Comparison of ENCODE assay signal across 1 cellular context in genomic region chr20:63009988-63010769, GRCh38.
TF ChIP-seq lines count a peak whose summit lies in the region.

No MANE protein-coding gene starts in this region.

TF ChIP-seq in GM12878, 131 proteins besides CTCF, POLR2A, EP300 and RAD21 (continued from another document):
- TF ChIP-seq ZNF687 (IDR thresholded peaks at IDR 0.05): peak; percentile 38; the same call in 1 of the 2 replicates
- peak; percentile 99 for TF ChIP-seq ATF7 (IDR thresholded peaks at IDR 0.05; ENCODE audit: low read depth)
- no peak for TF ChIP-seq E4F1 (IDR thresholded peaks at IDR 0.05; ENCODE audit: borderline replicate concordance, partially characterized antibody)
- TF ChIP-seq CBX3 (IDR thresholded peaks at IDR 0.05; ENCODE audit: borderline replicate concordance, low read depth): no peak
- peak; percentile 45 for TF ChIP-seq PBX3 (IDR thresholded peaks at IDR 0.05; ENCODE audit: insufficient replicate concordance, low read depth, low read length)
- peak; percentile 98 for TF ChIP-seq RUNX3 (IDR thresholded peaks at IDR 0.05; ENCODE audit: low read length)
- TF ChIP-seq NRF1 (conservative IDR thresholded peaks at IDR 0.05; ENCODE audit: low read depth, low read length): no peak
